Comparison of ENCODE assay signal across 12 cellular contexts in the genomic region with DNA sequence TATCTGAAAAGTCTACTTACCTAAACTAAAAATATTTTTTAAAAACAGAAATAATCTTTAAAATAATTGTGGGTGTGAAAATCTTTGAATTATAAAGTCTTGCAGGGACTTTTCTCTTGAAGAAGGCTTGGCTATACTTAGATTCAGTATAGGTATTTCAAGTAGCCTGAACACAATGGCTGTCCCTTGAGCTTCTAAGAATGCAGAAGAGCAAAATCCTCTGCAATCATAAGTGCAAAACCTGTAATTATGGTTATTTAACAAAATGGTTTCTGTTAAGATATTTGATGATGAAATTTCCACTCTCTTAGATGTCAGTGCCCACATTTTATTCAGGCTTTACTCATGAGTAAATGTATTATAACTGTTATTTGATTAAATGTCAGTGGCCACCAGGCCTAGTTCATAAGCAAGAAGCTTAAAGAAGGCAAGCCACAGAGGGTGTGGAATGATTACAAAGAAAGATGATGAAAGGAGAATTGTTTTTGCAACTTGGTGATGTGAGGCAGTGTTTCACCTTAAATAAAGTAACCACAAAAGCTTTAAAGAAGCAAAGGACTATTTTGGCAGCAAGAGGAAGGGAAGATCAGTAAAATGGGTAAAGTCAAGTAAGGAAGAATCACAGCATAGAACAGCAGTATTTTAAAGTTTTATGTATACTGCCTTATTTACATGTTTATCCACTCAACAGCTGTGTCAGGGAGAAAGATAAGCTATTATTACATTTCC.
DNase-seq lines count a peak whose midpoint lies in the region; ATAC-seq, FAIRE-seq and TF ChIP-seq lines count a peak whose summit lies in the region.
"Had no signal": no experiment of that assay in that cellular context is flagged by ENCODE, and none has a peak within 500 bp of the region (broad histone marks: within the 10 kb centered on the region; RNA-seq: fewer than 3 reads in every experiment).

No MANE protein-coding gene starts in this region.

- no peak overlapping the region for H3K4me3 ChIP-seq in astrocyte (ENCODE audit: insufficient read depth, low read depth, low read length)

- TF ChIP-seq CTCF in natural killer cell (IDR thresholded peaks at IDR 0.05), result no peak
- TF ChIP-seq CTCF in astrocyte (IDR thresholded peaks at IDR 0.05; ENCODE audit: insufficient read depth, low read depth, low read length), result no peak

- H3K27ac ChIP-seq in KOPT-K1 (ENCODE audit: low read depth, low read length, poor library complexity, severe bottlenecking) (peak overlapping the region; percentile 43), astrocyte (ENCODE audit: low read depth, low read length) (no peak overlapping the region)

- DNase-seq in natural killer cell treated with Interleukin-12 subunit alpha and Interleukin-12 subunit beta and Interleukin-15 and Interleukin-18, amount 100 ng/mL, for 72 hours (ENCODE audit: low spot score), result no peak
- DNase-seq in natural killer cell, result no peak
- peak; percentile 59 for DNase-seq in astrocyte (ENCODE audit: low read depth)
- DNase-seq in germinal center (ENCODE audit: low spot score), result no peak
- DNase-seq in NCI-H146 (lab: John Stamatoyannopoulos, UW), result no peak
- no peak for DNase-seq in posterior vena cava (ENCODE audit: low spot score)
- DNase-seq in NCI-H82 treated with DMSO at 0.1 percent for 48 hours (lab: John Stamatoyannopoulos, UW; ENCODE audit: unreplicated experiment), result no peak

- peaks cover 4 to 5% of the 10 kb centered on the region in 2 donors for H3K4me1 Mint-ChIP-seq in natural killer cell treated with Interleukin-12 subunit alpha and Interleukin-12 subunit beta and Interleukin-15 and Interleukin-18, amount 100 ng/mL, for 72 hours (ENCODE audit: low read depth in 2 of 2)
- H3K4me1 Mint-ChIP-seq in natural killer cell (peaks cover 5 to 6% of the 10 kb centered on the region in 2 donors), astrocyte (ENCODE audit: low read depth, unreplicated experiment) (peaks cover 8% of the 10 kb centered on the region)

- no peak for FAIRE-seq in astrocyte (lab: Jason Lieb, UNC)
- FAIRE-seq: H54, TTC549 had no signal

- ATAC-seq in natural killer cell treated with Interleukin-12 subunit alpha and Interleukin-12 subunit beta and Interleukin-15 and Interleukin-18, amount 100 ng/mL, for 72 hours, result no peak
- no peak for ATAC-seq in natural killer cell

- no peaks in the 10 kb centered on the region for H3K27me3 Mint-ChIP-seq in natural killer cell treated with Interleukin-12 subunit alpha and Interleukin-12 subunit beta and Interleukin-15 and Interleukin-18, amount 100 ng/mL, for 72 hours
- H3K27me3 Mint-ChIP-seq in natural killer cell (ENCODE audit: low read depth in 2 of 2) (no peaks in the 10 kb centered on the region), astrocyte (ENCODE audit: low read depth, unreplicated experiment) (no peaks in the 10 kb centered on the region)

- H3K4me1 ChIP-seq in astrocyte (ENCODE audit: insufficient read depth, low read length), result no peaks in the 10 kb centered on the region

- H3K9me3 ChIP-seq in KOPT-K1 (ENCODE audit: insufficient read depth, low read length, poor library complexity, severe bottlenecking) (peaks cover 29% of the 10 kb centered on the region), astrocyte (ENCODE audit: insufficient read depth, low read depth, low read length) (peaks cover 6% of the 10 kb centered on the region)

- H3K4me2 ChIP-seq in astrocyte (ENCODE audit: low read length), result no peak overlapping the region

- H3K4me3 Mint-ChIP-seq in natural killer cell treated with Interleukin-12 subunit alpha and Interleukin-12 subunit beta and Interleukin-15 and Interleukin-18, amount 100 ng/mL, for 72 hours, result no peak overlapping the region
- H3K4me3 Mint-ChIP-seq in natural killer cell, result no peak overlapping the region
- H3K4me3 Mint-ChIP-seq in astrocyte (ENCODE audit: unreplicated experiment), result no peak overlapping the region
- H3K4me3 Mint-ChIP-seq: brain, mesothelial cell of epicardium had no signal

- H3K9ac ChIP-seq in astrocyte (ENCODE audit: low read length), result no peak overlapping the region

- no peak overlapping the region for H2AFZ ChIP-seq in astrocyte (ENCODE audit: low read depth, low read length)

- peaks cover 13% of the 10 kb centered on the region; the same call in 1 of the 2 replicates for H3K36me3 ChIP-seq in KOPT-K1 (ENCODE audit: insufficient read depth, low read length)
- H3K36me3 ChIP-seq in astrocyte (ENCODE audit: insufficient read depth, low read length), result no peaks in the 10 kb centered on the region

- peak overlapping the region; percentile 11 to 14 for H3K27ac Mint-ChIP-seq in natural killer cell treated with Interleukin-12 subunit alpha and Interleukin-12 subunit beta and Interleukin-15 and Interleukin-18, amount 100 ng/mL, for 72 hours
- H3K27ac Mint-ChIP-seq in natural killer cell, result peak overlapping the region in 1 of 2 donors; percentile 4
- no peak overlapping the region for H3K27ac Mint-ChIP-seq in astrocyte (ENCODE audit: unreplicated experiment)
- H3K27ac Mint-ChIP-seq: mesothelial cell of epicardium had no signal

- H3K9me3 Mint-ChIP-seq in natural killer cell treated with Interleukin-12 subunit alpha and Interleukin-12 subunit beta and Interleukin-15 and Interleukin-18, amount 100 ng/mL, for 72 hours, result peaks cover 3% of the 10 kb centered on the region
- H3K9me3 Mint-ChIP-seq in natural killer cell (peaks cover 3 to 4% of the 10 kb centered on the region in 2 donors), astrocyte (ENCODE audit: unreplicated experiment) (peaks cover 11% of the 10 kb centered on the region)

- H3K79me2 ChIP-seq in astrocyte (ENCODE audit: insufficient read depth, low read length), result no peaks in the 10 kb centered on the region

- no peaks in the 10 kb centered on the region for H4K20me1 ChIP-seq in astrocyte (ENCODE audit: insufficient read depth, low read length)

- peaks cover 8% of the 10 kb centered on the region for H3K36me3 Mint-ChIP-seq in natural killer cell treated with Interleukin-12 subunit alpha and Interleukin-12 subunit beta and Interleukin-15 and Interleukin-18, amount 100 ng/mL, for 72 hours
- peaks cover 7% of the 10 kb centered on the region for H3K36me3 Mint-ChIP-seq in natural killer cell
- H3K36me3 Mint-ChIP-seq in astrocyte (ENCODE audit: low read depth, unreplicated experiment), result peaks cover 6% of the 10 kb centered on the region

- intact Hi-C loops in natural killer cell (cut with micrococcal nuclease) (no loop called here), posterior vena cava (cut with DNase I) (no loop called here)

- no peaks in the 10 kb centered on the region for H3K27me3 ChIP-seq in astrocyte (ENCODE audit: insufficient read depth, low read length)
